ENCODE assay signal across 8 cellular contexts in the genomic region with DNA sequence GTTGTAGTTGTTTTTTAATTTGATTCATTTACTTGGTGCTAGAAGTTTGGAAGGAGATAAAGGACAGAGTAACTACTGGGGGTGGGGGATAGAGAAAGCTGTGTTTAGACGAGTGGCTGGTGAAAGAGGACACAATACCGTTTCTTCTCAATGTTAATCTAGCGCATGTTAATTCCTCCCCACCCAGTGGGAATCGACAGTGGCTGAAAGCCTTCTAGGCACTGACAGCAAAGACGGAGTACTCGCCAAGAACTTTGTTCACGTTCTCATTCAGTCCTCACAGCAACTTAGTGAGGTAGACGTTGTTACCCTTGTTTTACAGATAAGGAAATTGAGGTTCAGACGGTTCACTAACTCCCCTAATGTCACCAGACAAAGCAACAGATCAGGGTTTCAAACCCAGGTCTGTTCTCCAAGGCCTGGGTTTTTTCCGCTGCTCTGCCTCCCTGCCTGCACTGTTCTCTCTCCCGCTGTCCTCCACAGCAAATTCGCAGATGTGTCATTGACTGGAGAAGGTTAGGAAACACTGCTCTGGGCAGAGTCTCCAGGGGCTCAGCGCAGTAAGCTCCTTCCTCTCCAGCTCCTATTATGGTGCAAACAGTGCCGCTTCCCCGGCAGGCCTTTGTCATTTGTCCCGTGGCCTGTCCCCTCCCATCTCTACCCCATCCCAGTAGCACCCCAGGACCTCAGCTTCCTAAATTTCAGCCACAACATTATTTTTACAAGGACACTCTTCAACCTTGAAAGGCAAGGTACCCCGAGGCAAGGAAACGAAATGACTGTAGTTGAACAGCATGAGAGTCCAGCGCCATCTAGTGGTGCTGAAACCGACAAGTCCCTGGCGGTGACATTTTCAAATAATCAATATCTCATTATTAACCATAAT. TPM values are rescaled to one million over a fixed set of nuclear protein-coding genes. Genes with fewer than 3 reads are reported as not detected.
DNase-seq lines count a peak whose midpoint lies in the region; ATAC-seq and TF ChIP-seq lines count a peak whose summit lies in the region.

No MANE protein-coding gene starts in this region.

- CTCF ChIA-PET in activated CD4-positive, alpha-beta T cell treated with anti-CD3 and anti-CD28 coated beads for 36 hours (lab: Charles Lee), result interaction anchor here (0.6 to 3.8 kb wide), 51 partner anchors 7 to 764 kb away, joined by 3 to 41 read pairs (median 4); partner anchors contain the start of gene MRPS23

- no peaks in the 10 kb centered on the region for H3K36me3 ChIP-seq in H7 (replicated peaks; ENCODE audit: control insufficient read depth, insufficient read depth, low read length)

- no peaks in the 10 kb centered on the region for H3K27me3 ChIP-seq in H7 (ENCODE audit: control insufficient read depth, insufficient read depth, low read length)

- peaks cover 5% of the 10 kb centered on the region for H3K36me3 Mint-ChIP-seq in activated CD4-positive, alpha-beta T cell treated with anti-CD3 and anti-CD28 coated beads for 36 hours (ENCODE audit: low read depth)

- H3K4me1 Mint-ChIP-seq in activated CD4-positive, alpha-beta T cell treated with anti-CD3 and anti-CD28 coated beads for 36 hours, result peaks cover 7% of the 10 kb centered on the region

- ATAC-seq in activated CD4-positive, alpha-beta T cell treated with anti-CD3 and anti-CD28 coated beads for 36 hours, result peak; percentile 86
- peak; percentile 76 for ATAC-seq in left colon
- ATAC-seq in GM18520 (IDR thresholded peaks at IDR 0.05; ENCODE audit: unreplicated experiment), result no peak

- peak; percentile 82 for TF ChIP-seq CTCF in coronary artery (IDR thresholded peaks at IDR 0.05)

- no peaks in the 10 kb centered on the region for H3K27me3 Mint-ChIP-seq in activated CD4-positive, alpha-beta T cell treated with anti-CD3 and anti-CD28 coated beads for 36 hours

- H3K4me3 ChIP-seq in H7 (ENCODE audit: insufficient read depth, low read depth, low read length), result 0 out of 2 replicates have a peak overlapping the region, but pooled peaks have one; percentile 11
- peak overlapping the region; percentile 66 for H3K4me3 ChIP-seq in coronary artery

- peak overlapping the region; percentile 81 to 83 for H3K27ac ChIP-seq in coronary artery

- POLR2A ChIA-PET in activated CD4-positive, alpha-beta T cell treated with anti-CD3 and anti-CD28 coated beads for 36 hours (lab: Charles Lee), result interaction anchor here (0.6 kb wide), 2 partner anchors 590 to 1998 kb away, joined by 3 read pairs; no protein-coding TSS in a partner anchor

- intact Hi-C loops in activated CD4-positive, alpha-beta T cell treated with anti-CD3 and anti-CD28 coated beads for 36 hours (cut with DNase I, micrococcal nuclease), result loop anchor here (1.0 to 5.0 kb wide), 3 partner anchors 590 to 706 kb away; no protein-coding TSS in a partner anchor
- intact Hi-C loops in left colon (cut with DNase I, micrococcal nuclease), result no loop called here

- no peaks in the 10 kb centered on the region for H3K9me3 Mint-ChIP-seq in activated CD4-positive, alpha-beta T cell treated with anti-CD3 and anti-CD28 coated beads for 36 hours (ENCODE audit: low read depth)

- no peak overlapping the region for H3K27ac Mint-ChIP-seq in activated CD4-positive, alpha-beta T cell treated with anti-CD3 and anti-CD28 coated beads for 36 hours

- peak; percentile 88 for DNase-seq in Ammon's horn (ENCODE audit: low spot score)
- peak; percentile 71 for DNase-seq in H7
- DNase-seq in NCI-H446 (lab: John Stamatoyannopoulos, UW), result peak; percentile 22 to 79
- DNase-seq in activated CD4-positive, alpha-beta T cell treated with anti-CD3 and anti-CD28 coated beads for 36 hours, result peak; percentile 84
- DNase-seq in coronary artery (ENCODE audit: low spot score), result peak; percentile 84
- peak; percentile 49 to 79 for DNase-seq in left colon
- peak; percentile 43 to 53 (median 48) for DNase-seq in stimulated activated CD4-positive, alpha-beta T cell treated with anti-CD3 and anti-CD28 coated beads, Interleukin-1b, Interleukin-23, amount 100 ng/mL, for 24 hours (ENCODE audit: low read depth in 4 of 4, low spot score in 1 of 4)

- H3K4me3 Mint-ChIP-seq in activated CD4-positive, alpha-beta T cell treated with anti-CD3 and anti-CD28 coated beads for 36 hours, result no peak overlapping the region

RNA-seq across cellular contexts. Expression of gene MRPS23, which starts 16.9 kb away (rescaled TPM):
- total RNA-seq in H7 (2014; rRNA removed; shearing (Covaris generic)), result 56.1 and 65.9 TPM in 2 replicates
- total RNA-seq in activated CD4-positive, alpha-beta T cell treated with anti-CD3 and anti-CD28 coated beads for 36 hours, result 10 to 100 TPM; 42.6 to 69.7 TPM
- 10 to 100 TPM; 18.0 to 21.3 TPM for total RNA-seq in left colon

Comparison
In these comparisons a context has a peak if more than half of its experiments do, and no peak if none do; other contexts are left out.
1. intact Hi-C loops: an anchor here in activated CD4-positive, alpha-beta T cell treated with anti-CD3 and anti-CD28 coated beads for 36 hours (1.0 to 5.0 kb wide); none called in left colon.